Comparison of ENCODE assay signal across 9 cellular contexts in genomic region chr10:102583435-102584417, GRCh38.
A peak's percentile ranks its signal among the peaks of the same experiment; 100 is the strongest.
DNase-seq lines count a peak whose midpoint lies in the region; TF ChIP-seq lines count a peak whose summit lies in the region.
"Had no signal": no experiment of that assay in that cellular context is flagged by ENCODE, and none has a peak within 500 bp of the region (broad histone marks: within the 10 kb centered on the region; RNA-seq: fewer than 3 reads in every experiment).

No MANE protein-coding gene starts in this region.

- H3K27me3 Mint-ChIP-seq in endothelial cell (ENCODE audit: unreplicated experiment): peaks cover 4% of the 10 kb centered on the region

- no peak overlapping the region for H3K4me3 ChIP-seq in HL-60 (replicated peaks; ENCODE audit: insufficient read depth, low read length)
- H3K4me3 ChIP-seq: BLaER1 treated with 17β-estradiol and CSF1 and Interleukin-3, amounts not matched to agents 10 nM and 100 nM had no signal

- H3K4me1 Mint-ChIP-seq in endothelial cell (ENCODE audit: unreplicated experiment): peaks cover 52% of the 10 kb centered on the region

- peak overlapping the region; percentile 30 for H3K27ac Mint-ChIP-seq in endothelial cell (ENCODE audit: unreplicated experiment)

- no peak overlapping the region for H3K27ac ChIP-seq in HL-60 (replicated peaks)
- H3K27ac ChIP-seq: BLaER1 treated with 17β-estradiol and CSF1 and Interleukin-3, amounts not matched to agents 10 nM and 100 nM had no signal

- peaks cover under 1% of the 10 kb centered on the region for H3K36me3 Mint-ChIP-seq in endothelial cell (ENCODE audit: low read depth, unreplicated experiment)

- peak overlapping the region; percentile 42 for H3K4me3 Mint-ChIP-seq in endothelial cell (ENCODE audit: unreplicated experiment)

- TF ChIP-seq CTCF in HL-60 (IDR thresholded peaks at IDR 0.05; ENCODE audit: insufficient read depth, low read length) (peak; percentile 93), endothelial cell (IDR thresholded peaks at IDR 0.05; ENCODE audit: unreplicated experiment) (peak; percentile 84)

- H3K9me3 Mint-ChIP-seq in endothelial cell (ENCODE audit: unreplicated experiment): no peaks in the 10 kb centered on the region

- DNase-seq in NCI-H2081 (lab: John Stamatoyannopoulos, UW) (peak; percentile 73 to 78), NCI-H2081 treated with DMSO at 0.1 percent for 48 hours (lab: John Stamatoyannopoulos, UW) (no peak), HL-60 (ENCODE audit: low read depth in 1 of 2, low spot score in 1 of 2) (peak; percentile 79 to 91), NOMO-1 treated with dmso at 0.1 percent for 144 hours (lab: John Stamatoyannopoulos, UW; ENCODE audit: unreplicated experiment) (peak; percentile 67), endothelial cell (ENCODE audit: low spot score) (peak; percentile 84), midbrain (lab: John Stamatoyannopoulos, UW) (peak; percentile 91)
- peak; percentile 38 to 57 (median 56) for DNase-seq in activated CD8-positive, alpha-beta memory T cell treated with anti-CD3 and anti-CD28 coated beads for 48 hours (ENCODE audit: low read depth in 2 of 3, low spot score in 2 of 3)
- DNase-seq in stimulated activated CD8-positive, alpha-beta memory T cell treated with anti-CD3 and anti-CD28 coated beads, Interleukin-2, amount 100 ng/mL, for 48 hours (ENCODE audit: low read depth in 2 of 2): peak; percentile 67 to 73

- H3K27me3 ChIP-seq in HL-60 (ENCODE audit: insufficient read depth, poor library complexity, severe bottlenecking): no peaks in the 10 kb centered on the region
- H3K27me3 ChIP-seq: BLaER1 treated with 17β-estradiol and CSF1 and Interleukin-3, amounts not matched to agents 10 nM and 100 nM had no signal
